8 cellular contexts compared by ENCODE assay signal in the genomic region with DNA sequence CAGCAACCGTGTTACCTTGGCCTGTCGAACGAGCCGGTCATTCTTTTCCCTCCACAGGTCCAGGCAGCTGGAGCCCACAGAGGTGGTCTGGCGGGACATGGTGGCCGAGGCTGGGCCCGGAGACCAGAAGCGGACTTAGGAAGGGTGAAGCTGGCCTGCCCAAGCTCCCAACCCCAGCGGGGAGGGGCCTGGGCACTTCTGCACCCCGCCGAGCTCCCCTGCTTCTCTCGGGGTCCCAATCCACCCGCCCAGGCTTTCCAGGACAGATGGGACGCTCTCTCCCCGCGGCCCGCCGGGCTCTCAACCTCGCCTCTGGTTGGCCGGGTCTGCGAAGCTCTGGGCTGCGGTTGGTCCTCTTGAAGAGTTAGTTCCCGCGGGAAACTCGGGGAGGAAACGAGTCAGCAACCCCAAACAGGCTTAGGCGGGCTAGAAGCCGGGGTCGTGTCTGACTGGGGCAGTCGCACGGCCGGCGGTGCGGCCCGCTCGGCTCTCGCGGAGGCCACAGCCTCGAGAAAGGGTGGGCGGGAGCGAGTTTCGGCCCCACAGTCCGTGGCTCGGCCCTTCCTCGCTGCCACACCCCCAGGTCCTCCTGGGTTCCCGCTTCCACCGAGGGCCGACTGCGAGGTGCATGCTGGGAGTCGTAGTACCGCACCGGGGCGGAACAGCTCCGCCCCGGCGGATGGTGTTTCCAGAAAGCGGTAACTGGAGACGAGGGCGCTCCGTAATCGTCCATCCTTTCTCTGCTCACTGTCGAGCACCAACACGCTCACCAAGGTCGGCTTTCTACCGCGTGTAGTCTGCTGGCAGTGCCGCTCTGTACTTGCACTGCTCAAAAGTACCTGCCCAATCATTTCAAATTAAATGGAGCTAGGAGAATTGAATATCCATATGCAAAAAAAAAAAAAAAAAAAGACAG. TPM values are rescaled to one million over a fixed set of nuclear protein-coding genes. Genes with fewer than 3 reads are reported as not detected.
A peak's percentile ranks its signal among the peaks of the same experiment; 100 is the strongest.
DNase-seq lines count a peak whose midpoint lies in the region; TF ChIP-seq lines count a peak whose summit lies in the region.

FANCG (minus strand) TSS at position 517 of the 916 bp plus-strand sequence; CDS start at position 99, 418 bp downstream.

- H3K9me3 Mint-ChIP-seq in HFFc6 (no peaks in the 10 kb centered on the region), osteocyte (ENCODE audit: unreplicated experiment) (no peaks in the 10 kb centered on the region)
- no peaks in the 10 kb centered on the region for H3K9me3 Mint-ChIP-seq in activated naive CD8-positive, alpha-beta T cell (ENCODE audit: low read depth)

- H3K4me1 Mint-ChIP-seq in HFFc6 (ENCODE audit: low read depth) = peaks cover 29% of the 10 kb centered on the region
- peaks cover 16% of the 10 kb centered on the region for H3K4me1 Mint-ChIP-seq in activated naive CD8-positive, alpha-beta T cell (ENCODE audit: low read depth)
- H3K4me1 Mint-ChIP-seq in osteocyte (ENCODE audit: unreplicated experiment) = peaks cover 24% of the 10 kb centered on the region

- peaks cover 2% of the 10 kb centered on the region; the same call in 1 of the 2 replicates for H3K27me3 Mint-ChIP-seq in HFFc6 (ENCODE audit: insufficient read depth)
- H3K27me3 Mint-ChIP-seq in activated naive CD8-positive, alpha-beta T cell = no peaks in the 10 kb centered on the region
- no peaks in the 10 kb centered on the region for H3K27me3 Mint-ChIP-seq in osteocyte (ENCODE audit: unreplicated experiment)

- peak within 1 kb of the TSS; percentile 91 for H3K4me3 ChIP-seq in GM06990 (replicated peaks; ENCODE audit: low read depth, low read length)
- peak within 1 kb of the TSS; percentile 70 for H3K4me3 ChIP-seq in thymus (ENCODE audit: low read length)

- H3K27ac Mint-ChIP-seq in HFFc6 (peak within 1 kb of the TSS; percentile 94), osteocyte (ENCODE audit: unreplicated experiment) (peak within 1 kb of the TSS; percentile 95)
- peak within 1 kb of the TSS; percentile 97 for H3K27ac Mint-ChIP-seq in activated naive CD8-positive, alpha-beta T cell

- H3K36me3 Mint-ChIP-seq in HFFc6 (ENCODE audit: low read depth) (no peaks in the 10 kb centered on the region; the same call in 1 of the 2 replicates), osteocyte (ENCODE audit: unreplicated experiment) (peaks cover 2% of the 10 kb centered on the region)
- H3K36me3 Mint-ChIP-seq in activated naive CD8-positive, alpha-beta T cell = no peaks in the 10 kb centered on the region

- peak; percentile 94 for DNase-seq in GM06990 (ENCODE audit: extremely low read depth, insufficient read length)
- DNase-seq in HFFc6 = peak; percentile 86
- peak; percentile 83 for DNase-seq in NCI-H1048 (lab: John Stamatoyannopoulos, UW)
- DNase-seq in SKM-1 (lab: John Stamatoyannopoulos, UW; ENCODE audit: unreplicated experiment) = peak; percentile 85
- DNase-seq in head of caudate nucleus = peak; percentile 84 to 97 (median 93)
- DNase-seq in osteocyte (ENCODE audit: extremely low spot score, unreplicated experiment) = peak; percentile 95

- H3K9me3 ChIP-seq in thymus (ENCODE audit: control insufficient read depth) = no peaks in the 10 kb centered on the region

- WGBS in thymus = under 1% methylated on average over 67 of the region's 67 CpGs

- TF ChIP-seq CTCF in GM06990 (IDR thresholded peaks at IDR 0.05; ENCODE audit: insufficient read depth, low read length, poor library complexity, severe bottlenecking) = no peak
- TF ChIP-seq CTCF in HFFc6 (IDR thresholded peaks at IDR 0.05) = no peak
- peak; percentile 8 for TF ChIP-seq CTCF in osteocyte (IDR thresholded peaks at IDR 0.05)

- intact Hi-C loops in head of caudate nucleus (cut with DNase I) = loop anchor here (5.0 kb wide), 1 partner anchor 92 kb away; the partner anchor contains the start of gene DNAJB5

- peak within 1 kb of the TSS; percentile 91 for H3K27ac ChIP-seq in thymus (ENCODE audit: low read depth)

- H3K27me3 ChIP-seq in GM06990 (replicated peaks; ENCODE audit: control insufficient read depth, insufficient read depth, low read length) = no peaks in the 10 kb centered on the region
- H3K27me3 ChIP-seq in thymus (ENCODE audit: control insufficient read depth, insufficient read depth) = no peaks in the 10 kb centered on the region

- H3K4me1 ChIP-seq in thymus (ENCODE audit: control insufficient read depth, insufficient read depth, low read length) = peaks cover 14% of the 10 kb centered on the region

- H3K36me3 ChIP-seq in GM06990 (ENCODE audit: control insufficient read depth, insufficient read depth, low read length) (peaks cover 1% of the 10 kb centered on the region), thymus (ENCODE audit: control insufficient read depth, insufficient read depth) (peaks cover 18% of the 10 kb centered on the region)

- peak within 1 kb of the TSS; percentile 97 for H3K4me3 Mint-ChIP-seq in HFFc6
- H3K4me3 Mint-ChIP-seq in activated naive CD8-positive, alpha-beta T cell = peak within 1 kb of the TSS; percentile 98
- H3K4me3 Mint-ChIP-seq in osteocyte (ENCODE audit: unreplicated experiment) = peak within 1 kb of the TSS; percentile 87

RNA-seq across cellular contexts. Expression of gene FANCG, which starts in this region (rescaled TPM):
- total RNA-seq in HFFc6 (2021; fragmentation: NEBNext Ultra II Directional; extraction: Animal tissue kit (Norgen Biotek cat#: 25700)) = 10 to 100 TPM; 17.8 to 30.0 (median 28.3) TPM
- 22.7 and 27.9 TPM in 2 replicates for total RNA-seq in osteocyte
- 33.7 TPM for polyA plus RNA-seq in thymus

Comparison
In these comparisons a context has a peak if more than half of its experiments do, and no peak if none do; other contexts are left out.
1. Peak in every context shown above with its lines: DNase-seq, H3K4me3 ChIP-seq and H3K27ac ChIP-seq.